18 cellular contexts compared by ENCODE assay signal in the genomic region with DNA sequence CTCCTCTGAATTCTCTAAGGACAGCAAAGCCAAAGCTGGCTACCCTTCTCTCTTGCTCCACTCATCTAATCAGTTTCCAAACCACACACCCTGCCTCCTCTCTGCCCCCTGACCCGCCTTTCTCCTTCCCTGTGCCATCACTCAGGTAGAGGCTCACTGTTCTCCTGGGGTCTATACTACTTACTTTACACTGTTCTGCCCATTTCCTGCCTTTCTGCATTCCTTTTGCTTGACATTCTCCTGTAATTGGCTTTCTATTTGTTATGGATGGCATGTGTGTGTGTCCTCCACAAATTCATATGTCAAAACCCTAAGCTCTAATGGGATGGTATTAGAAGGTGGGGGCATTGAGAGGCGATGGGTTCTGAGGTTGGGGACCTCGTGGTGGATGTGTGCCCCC.
A peak's percentile ranks its signal among the peaks of the same experiment; 100 is the strongest.
DNase-seq lines count a peak whose midpoint lies in the region; ATAC-seq and TF ChIP-seq lines count a peak whose summit lies in the region.
"Had no signal": no experiment of that assay in that cellular context is flagged by ENCODE, and none has a peak within 500 bp of the region (broad histone marks: within the 10 kb centered on the region; RNA-seq: fewer than 3 reads in every experiment).

No MANE protein-coding gene starts in this region.

- H3K4me1 ChIP-seq in BLaER1 (peaks cover 52% of the 10 kb centered on the region), DND-41 (ENCODE audit: insufficient read depth, low read length) (no peaks in the 10 kb centered on the region), PC-3 (ENCODE audit: insufficient read depth, low read length) (peaks cover 22% of the 10 kb centered on the region)

- H3K9ac ChIP-seq in BLaER1 (no peak overlapping the region), DND-41 (ENCODE audit: low read depth, low read length) (no peak overlapping the region), PC-3 (ENCODE audit: low read length) (no peak overlapping the region)

- TF ChIP-seq CTCF in DND-41 (IDR thresholded peaks at IDR 0.05; ENCODE audit: borderline replicate concordance, extremely low read depth, low read length, poor library complexity, severe bottlenecking) (no peak), PC-3 (conservative IDR thresholded peaks at IDR 0.05; ENCODE audit: low read depth, low read length) (no peak), GM20000 (IDR thresholded peaks at IDR 0.05; ENCODE audit: extremely low read depth, missing control alignments) (no peak)

- H3K4me3 ChIP-seq in BLaER1 = no peak overlapping the region
- H3K4me3 ChIP-seq in DND-41 (ENCODE audit: low read depth in 1 of 2, low read length in 2 of 2) = no peak overlapping the region
- no peak overlapping the region for H3K4me3 ChIP-seq in PC-3 (ENCODE audit: low read length)
- H3K4me3 ChIP-seq: MG63 had no signal

- BruUV-seq in PC-3 (replicated peaks; lab: Mats Ljungman, UMichigan) = no TSS peak

- POLR2A ChIA-PET in PC-3 (lab: Charles Lee; ENCODE audit: unreplicated experiment) = no interaction called here

- ATAC-seq in DND-41 (ENCODE audit: insufficient read depth, low read depth) = no peak
- peak; percentile 20; the same call in 1 of the 2 replicates for ATAC-seq in PC-3

- CTCF ChIA-PET in PC-3 (lab: Charles Lee) = no interaction called here

- no peaks in the 10 kb centered on the region for H3K9me2 ChIP-seq in PC-3 (replicated peaks; ENCODE audit: low read length)

- H3K27me3 ChIP-seq in BLaER1 = no peaks in the 10 kb centered on the region
- H3K27me3 ChIP-seq in DND-41 (ENCODE audit: insufficient read depth, low read length, poor library complexity) = no peaks in the 10 kb centered on the region
- no peaks in the 10 kb centered on the region for H3K27me3 ChIP-seq in PC-3 (ENCODE audit: low read length)
- H3K27me3 ChIP-seq: MG63 had no signal

- H3K79me2 ChIP-seq in DND-41 (ENCODE audit: insufficient read depth, low read length) = no peaks in the 10 kb centered on the region
- H3K79me2 ChIP-seq in PC-3 (ENCODE audit: low read length) = no peaks in the 10 kb centered on the region

- intact Hi-C loops in PC-3 (cut with micrococcal nuclease) = no loop called here

- H3K27ac ChIP-seq in BLaER1 (no peak overlapping the region), DND-41 (ENCODE audit: low read length) (no peak overlapping the region), PC-3 (ENCODE audit: low read length) (no peak overlapping the region)
- H3K27ac ChIP-seq: RWPE1 had no signal

- H2AFZ ChIP-seq in DND-41 (ENCODE audit: low read depth, low read length) (0 out of 2 replicates have a peak overlapping the region, but pooled peaks have one; percentile 14), PC-3 (ENCODE audit: low read length) (peak overlapping the region; percentile 36; the same call in 1 of the 2 replicates)

- H3K36me3 ChIP-seq in BLaER1 (no peaks in the 10 kb centered on the region), DND-41 (ENCODE audit: insufficient read depth, low read length) (no peaks in the 10 kb centered on the region), PC-3 (ENCODE audit: low read depth, low read length) (no peaks in the 10 kb centered on the region)
- H3K36me3 ChIP-seq: MG63 had no signal

- H4K20me1 ChIP-seq in BLaER1 (no peaks in the 10 kb centered on the region), DND-41 (ENCODE audit: insufficient read depth, low read length) (no peaks in the 10 kb centered on the region), PC-3 (ENCODE audit: low read length) (no peaks in the 10 kb centered on the region)

- DNase-seq in DND-41 (no peak), PC-3 (peak; percentile 59), kidney tubule cell (ENCODE audit: low spot score) (peak; percentile 15), GM20000 (ENCODE audit: low spot score) (no peak), NCI-H1417 (lab: John Stamatoyannopoulos, UW) (no peak), H4 (ENCODE audit: low spot score) (no peak), MV-4-11 (lab: John Stamatoyannopoulos, UW) (no peak)
- DNase-seq: AML-193; CD4-positive, alpha-beta T cell; DMS53; GOT3; MG63; NCI-H1105; NCI-H1694 treated with DMSO at 0.1 percent for 48 hours; NK-92 treated with Interleukin-12 subunit alpha and Interleukin-12 subunit beta, amount 100 ng/mL, for 24 hours; OCI-M1 had no signal

- H3F3A ChIP-seq in PC-3 (ENCODE audit: low read length, unreplicated experiment) = no peaks in the 10 kb centered on the region

- H3K4me2 ChIP-seq in BLaER1 (peak overlapping the region; percentile 10; the same call in 1 of the 2 replicates), DND-41 (ENCODE audit: insufficient read depth, low read length) (no peak overlapping the region), PC-3 (ENCODE audit: low read length) (0 out of 2 replicates have a peak overlapping the region, but pooled peaks have one; percentile 37)

- H3K9me3 ChIP-seq in BLaER1 (no peaks in the 10 kb centered on the region), DND-41 (ENCODE audit: insufficient read depth, low read length, severe bottlenecking) (no peaks in the 10 kb centered on the region), PC-3 (ENCODE audit: low read length) (no peaks in the 10 kb centered on the region)
- H3K9me3 ChIP-seq: MG63 had no signal

Comparison
In these comparisons a context has a peak if more than half of its experiments do, and no peak if none do; other contexts are left out.
1. DNase-seq: peak in PC-3 (single experiment) and kidney tubule cell (single experiment); none in DND-41 (single experiment), GM20000 (single experiment), NCI-H1417 (0 of 3), H4 (single experiment) and MV-4-11 (single experiment).